In genomic region chr19:53818756-53819155, GRCh38 we compare ENCODE assay signal across 1 cellular context.
TF ChIP-seq lines count a peak whose summit lies in the region.

No MANE protein-coding gene starts in this region.

TF ChIP-seq in HepG2, 621 proteins besides CTCF, POLR2A, EP300 and RAD21:
- TF ChIP-seq KMT2B (CRISPR knock-in tag; IDR thresholded peaks at IDR 0.05) = no peak
- no peak for TF ChIP-seq ZNF460 (CRISPR knock-in tag; IDR thresholded peaks at IDR 0.05; ENCODE audit: borderline replicate concordance)
- no peak for TF ChIP-seq TRIM24 (CRISPR knock-in tag; IDR thresholded peaks at IDR 0.05)
- TF ChIP-seq ZNF772 (CRISPR knock-in tag; IDR thresholded peaks at IDR 0.05) = no peak
- TF ChIP-seq TCF7 (IDR thresholded peaks at IDR 0.05; ENCODE audit: low read depth) = no peak
- TF ChIP-seq ZNF333 (CRISPR knock-in tag; IDR thresholded peaks at IDR 0.05; ENCODE audit: borderline replicate concordance) = no peak
- no peak for TF ChIP-seq BRF2 (CRISPR knock-in tag; IDR thresholded peaks at IDR 0.05)
- no peak for TF ChIP-seq NFIC (IDR thresholded peaks at IDR 0.05; ENCODE audit: low read length)
- no peak for TF ChIP-seq KAT8 (CRISPR knock-in tag; IDR thresholded peaks at IDR 0.05)
- no peak for TF ChIP-seq EED (CRISPR knock-in tag; IDR thresholded peaks at IDR 0.05)
- no peak for TF ChIP-seq GABPB1 (CRISPR knock-in tag; IDR thresholded peaks at IDR 0.05)
- no peak for TF ChIP-seq ZNF609 (CRISPR knock-in tag; IDR thresholded peaks at IDR 0.05; ENCODE audit: borderline replicate concordance)
- no peak for TF ChIP-seq FOXA3 (CRISPR knock-in tag; IDR thresholded peaks at IDR 0.05)
- no peak for TF ChIP-seq ELK4 (CRISPR knock-in tag; IDR thresholded peaks at IDR 0.05; ENCODE audit: borderline replicate concordance)
- no peak for TF ChIP-seq MTERF4 (CRISPR knock-in tag; IDR thresholded peaks at IDR 0.05)
